10 cellular contexts compared by ENCODE assay signal in the genomic region with DNA sequence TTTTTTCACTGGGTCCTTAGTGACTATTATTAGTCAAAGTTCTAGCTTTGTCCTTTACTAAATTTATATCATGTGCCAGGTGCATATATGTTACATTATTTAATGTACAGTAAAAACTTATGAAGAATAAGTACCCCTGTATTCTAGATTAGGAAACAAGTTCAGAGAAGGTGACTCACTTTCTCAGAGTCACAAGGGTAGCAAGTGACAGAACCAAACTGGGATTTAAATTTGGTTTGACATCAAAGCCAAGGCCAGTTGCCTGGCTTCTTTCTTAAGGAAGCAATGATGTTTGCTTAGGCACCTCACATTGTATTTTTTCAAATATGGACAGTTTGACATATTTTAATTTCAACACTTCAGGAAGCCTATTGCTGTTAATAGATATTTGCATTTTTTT. TPM values are rescaled to one million over a fixed set of nuclear protein-coding genes. Genes with fewer than 3 reads are reported as not detected.
DNase-seq lines count a peak whose midpoint lies in the region; ATAC-seq and TF ChIP-seq lines count a peak whose summit lies in the region.
"Had no signal": no experiment of that assay in that cellular context is flagged by ENCODE, and none has a peak within 500 bp of the region (broad histone marks: within the 10 kb centered on the region; RNA-seq: fewer than 3 reads in every experiment).

No MANE protein-coding gene starts in this region.

- peaks cover 27% of the 10 kb centered on the region for H3K36me3 ChIP-seq in CD4-positive, CD25-positive, alpha-beta regulatory T cell (ENCODE audit: control insufficient read depth, insufficient read depth, low read length)
- H3K36me3 ChIP-seq in mesenchymal stem cell (ENCODE audit: control insufficient read depth in 1 of 2, insufficient read depth in 2 of 2, low read depth in 1 of 2, low read length in 2 of 2): peaks cover 13 to 43% of the 10 kb centered on the region in 2 experiments
- peaks cover 17% of the 10 kb centered on the region for H3K36me3 ChIP-seq in BE2C
- H3K36me3 ChIP-seq in esophagus muscularis mucosa: peaks cover 12 to 47% (median 27%) of the 10 kb centered on the region in 4 donors

- no peaks in the 10 kb centered on the region for H3K27me3 Mint-ChIP-seq in CD4-positive, CD25-positive, alpha-beta regulatory T cell
- no peaks in the 10 kb centered on the region for H3K27me3 Mint-ChIP-seq in activated CD8-positive, alpha-beta T cell treated with anti-CD3 and anti-CD28 coated beads, Interleukin-2, amount 10 ng/mL, durations not matched to agents 7 days and 5 days (ENCODE audit: low read depth)

- TF ChIP-seq EP300 in esophagus muscularis mucosa (IDR thresholded peaks at IDR 0.05): no peak

- H3K18ac ChIP-seq in mesenchymal stem cell (ENCODE audit: low read depth in 1 of 2, low read length in 2 of 2): no peak overlapping the region

- H3K23ac ChIP-seq in mesenchymal stem cell (ENCODE audit: low read length in 2 of 2): no peak overlapping the region

- no peak overlapping the region for H2AK5ac ChIP-seq in mesenchymal stem cell (ENCODE audit: low read length, severe bottlenecking)

- peaks cover 21% of the 10 kb centered on the region for H3K36me3 Mint-ChIP-seq in CD4-positive, CD25-positive, alpha-beta regulatory T cell
- peaks cover 51% of the 10 kb centered on the region for H3K36me3 Mint-ChIP-seq in activated CD8-positive, alpha-beta T cell treated with anti-CD3 and anti-CD28 coated beads, Interleukin-2, amount 10 ng/mL, durations not matched to agents 7 days and 5 days (ENCODE audit: low read depth)

- H3K4me2 ChIP-seq in mesenchymal stem cell (ENCODE audit: low read length, poor library complexity, severe bottlenecking): no peak overlapping the region

- no peak overlapping the region for H4K8ac ChIP-seq in mesenchymal stem cell (ENCODE audit: low read length)

- peaks cover 0 to 2% (median 0%) of the 10 kb centered on the region in 7 donors for H3K9me3 Mint-ChIP-seq in CD4-positive, CD25-positive, alpha-beta regulatory T cell
- no peaks in the 10 kb centered on the region for H3K9me3 Mint-ChIP-seq in activated CD8-positive, alpha-beta T cell treated with anti-CD3 and anti-CD28 coated beads, Interleukin-2, amount 10 ng/mL, durations not matched to agents 7 days and 5 days (ENCODE audit: insufficient read depth)

- no peak for ATAC-seq in CD4-positive, CD25-positive, alpha-beta regulatory T cell (ENCODE audit: low read depth in 2 of 2)
- no peak for ATAC-seq in activated CD8-positive, alpha-beta T cell treated with anti-CD3 and anti-CD28 coated beads, Interleukin-2, amount 10 ng/mL, durations not matched to agents 7 days and 5 days
- no peak for ATAC-seq in HG03520 (IDR thresholded peaks at IDR 0.05; ENCODE audit: unreplicated experiment)

- no peak for TF ChIP-seq POLR2A in esophagus muscularis mucosa (IDR thresholded peaks at IDR 0.05; ENCODE audit: low read depth)

- no peak overlapping the region for H3K4ac ChIP-seq in mesenchymal stem cell (ENCODE audit: low read depth in 1 of 2, low read length in 2 of 2)

- intact Hi-C loops in esophagus muscularis mucosa (cut with DNase I): loop anchor here (10.0 kb wide), 1 partner anchor 312 kb away; the partner anchor contains the start of gene CTTNBP2

- CTCF ChIA-PET in activated CD8-positive, alpha-beta T cell treated with anti-CD3 and anti-CD28 coated beads, Interleukin-2, amount 10 ng/mL, durations not matched to agents 7 days and 5 days (lab: Charles Lee): interaction anchor here (1.8 to 2.5 kb wide), 2 partner anchors 9 to 11 kb away, joined by 6 to 7 read pairs; no protein-coding TSS in a partner anchor

- peaks cover 16% of the 10 kb centered on the region for H3K79me1 ChIP-seq in mesenchymal stem cell (replicated peaks; ENCODE audit: low read length, poor library complexity, severe bottlenecking)

- H3K27ac ChIP-seq in CD4-positive, CD25-positive, alpha-beta regulatory T cell (ENCODE audit: insufficient read depth, low read length, poor library complexity, severe bottlenecking): no peak overlapping the region
- H3K27ac ChIP-seq in mesenchymal stem cell (ENCODE audit: low read length, poor library complexity, severe bottlenecking) (no peak overlapping the region), esophagus muscularis mucosa (replicated peaks in 1 of 4) (no peak overlapping the region)

- POLR2A ChIA-PET in activated CD8-positive, alpha-beta T cell treated with anti-CD3 and anti-CD28 coated beads, Interleukin-2, amount 10 ng/mL, durations not matched to agents 7 days and 5 days (lab: Charles Lee): no interaction called here

- no peaks in the 10 kb centered on the region for H3K9me3 ChIP-seq in CD4-positive, CD25-positive, alpha-beta regulatory T cell (ENCODE audit: control insufficient read depth in 2 of 2, low read length in 2 of 2)
- H3K9me3 ChIP-seq in mesenchymal stem cell (ENCODE audit: control insufficient read depth, low read length): no peaks in the 10 kb centered on the region
- no peaks in the 10 kb centered on the region for H3K9me3 ChIP-seq in BE2C
- H3K9me3 ChIP-seq in esophagus muscularis mucosa: no peaks in the 10 kb centered on the region

- peak overlapping the region; percentile 89 to 98 (median 94) for H3K4me3 Mint-ChIP-seq in CD4-positive, CD25-positive, alpha-beta regulatory T cell
- peak overlapping the region; percentile 93 for H3K4me3 Mint-ChIP-seq in activated CD8-positive, alpha-beta T cell treated with anti-CD3 and anti-CD28 coated beads, Interleukin-2, amount 10 ng/mL, durations not matched to agents 7 days and 5 days

- no peak overlapping the region for H2BK15ac ChIP-seq in mesenchymal stem cell (ENCODE audit: low read depth, poor library complexity, severe bottlenecking)

- H3K4me1 Mint-ChIP-seq in CD4-positive, CD25-positive, alpha-beta regulatory T cell: peaks cover 34 to 56% (median 45%) of the 10 kb centered on the region in 4 donors
- H3K4me1 Mint-ChIP-seq in activated CD8-positive, alpha-beta T cell treated with anti-CD3 and anti-CD28 coated beads, Interleukin-2, amount 10 ng/mL, durations not matched to agents 7 days and 5 days (ENCODE audit: low read depth): peaks cover 34% of the 10 kb centered on the region

- no peak overlapping the region for H2BK5ac ChIP-seq in mesenchymal stem cell (ENCODE audit: low read depth, low read length, poor library complexity, severe bottlenecking)

- peak in 1 of 3 donors; percentile 14 for DNase-seq in CD4-positive, CD25-positive, alpha-beta regulatory T cell
- DNase-seq in HFF-Myc (ENCODE audit: extremely low read depth, low read depth): no peak
- no peak for DNase-seq in activated CD8-positive, alpha-beta T cell treated with anti-CD3 and anti-CD28 coated beads, Interleukin-2, amount 10 ng/mL, durations not matched to agents 7 days and 5 days
- peak; percentile 17 for DNase-seq in mesenchymal stem cell
- DNase-seq in BE2C: no peak
- DNase-seq in stimulated activated CD8-positive, alpha-beta memory T cell treated with anti-CD3 and anti-CD28 coated beads, Interleukin-4, amount 100 ng/mL, for 48 hours: no peak
- no peak for DNase-seq in esophagus muscularis mucosa (ENCODE audit: extremely low spot score)
- DNase-seq: activated CD4-positive, alpha-beta T cell treated with anti-CD3 and anti-CD28 coated beads, Interleukin-2, amount 50 U/mL, for 1 hour; islet precursor cell had no signal

- H3K9ac ChIP-seq in mesenchymal stem cell (ENCODE audit: low read length): peak overlapping the region; percentile 99

- no peak overlapping the region for H4K91ac ChIP-seq in mesenchymal stem cell (ENCODE audit: low read length)

- no peak overlapping the region for H2BK120ac ChIP-seq in mesenchymal stem cell (ENCODE audit: low read depth, low read length)

- H3K4me3 ChIP-seq in CD4-positive, CD25-positive, alpha-beta regulatory T cell (ENCODE audit: low read depth, low read length): peak overlapping the region; percentile 97
- H3K4me3 ChIP-seq in HFF-Myc (replicated peaks; ENCODE audit: low read depth, low read length) (peak overlapping the region; percentile 62; the same call in 1 of the 2 replicates), mesenchymal stem cell (ENCODE audit: insufficient read depth in 1 of 2, low read depth in 1 of 2, low read length in 2 of 2) (peak overlapping the region in 1 of 2 experiments; percentile 94), BE2C (ENCODE audit: low read depth, low read length) (no peak overlapping the region), esophagus muscularis mucosa (no peak overlapping the region)

- no peak overlapping the region for H2BK12ac ChIP-seq in mesenchymal stem cell (ENCODE audit: low read length in 2 of 2)

- peak overlapping the region in 1 of 3 donors; percentile 51 for H3K27ac Mint-ChIP-seq in CD4-positive, CD25-positive, alpha-beta regulatory T cell
- H3K27ac Mint-ChIP-seq in activated CD8-positive, alpha-beta T cell treated with anti-CD3 and anti-CD28 coated beads, Interleukin-2, amount 10 ng/mL, durations not matched to agents 7 days and 5 days: no peak overlapping the region

- H3K27me3 ChIP-seq in CD4-positive, CD25-positive, alpha-beta regulatory T cell (ENCODE audit: control insufficient read depth, insufficient read depth, low read length): no peaks in the 10 kb centered on the region
- no peaks in the 10 kb centered on the region for H3K27me3 ChIP-seq in mesenchymal stem cell (ENCODE audit: control insufficient read depth in 1 of 2, insufficient read depth in 1 of 2, low read length in 2 of 2)
- H3K27me3 ChIP-seq in BE2C: no peaks in the 10 kb centered on the region
- no peaks in the 10 kb centered on the region for H3K27me3 ChIP-seq in esophagus muscularis mucosa

- peaks cover 43% of the 10 kb centered on the region for H3K4me1 ChIP-seq in CD4-positive, CD25-positive, alpha-beta regulatory T cell (ENCODE audit: control insufficient read depth, insufficient read depth, low read length, poor library complexity, severe bottlenecking)
- H3K4me1 ChIP-seq in mesenchymal stem cell (ENCODE audit: control insufficient read depth, insufficient read depth, low read depth, low read length) (peaks cover 3% of the 10 kb centered on the region), BE2C (peaks cover 3% of the 10 kb centered on the region; the same call in 1 of the 2 replicates), esophagus muscularis mucosa (peaks cover 24 to 33% (median 31%) of the 10 kb centered on the region in 4 donors)

- H3K14ac ChIP-seq in mesenchymal stem cell (ENCODE audit: low read length in 2 of 2): no peak overlapping the region

- TF ChIP-seq CTCF in HFF-Myc (IDR thresholded peaks at IDR 0.05; ENCODE audit: low read depth, low read length, missing control alignments) (no peak), BE2C (IDR thresholded peaks at IDR 0.05; ENCODE audit: low read depth, low read length) (no peak), esophagus muscularis mucosa (IDR thresholded peaks at IDR 0.05) (no peak)

- no peak overlapping the region for H2AFZ ChIP-seq in mesenchymal stem cell (ENCODE audit: low read depth, low read length)

RNA-seq across cellular contexts. Expression of gene LSM8, which starts 2.5 kb away (rescaled TPM):
- total RNA-seq in CD4-positive, CD25-positive, alpha-beta regulatory T cell: 38.6 TPM
- 10 to 100 TPM; 41.5 to 62.7 (median 50.5) TPM for polyA plus RNA-seq in CD4-positive, CD25-positive, alpha-beta regulatory T cell
- 10 to 100 TPM; 52.3 to 54.4 TPM for total RNA-seq in activated CD8-positive, alpha-beta T cell treated with anti-CD3 and anti-CD28 coated beads, Interleukin-2, amount 10 ng/mL, durations not matched to agents 7 days and 5 days
- polyA plus RNA-seq in mesenchymal stem cell (2013, experiment 1 of 2): 41.2 TPM
- polyA plus RNA-seq in mesenchymal stem cell (2013, experiment 2 of 2): 43.4 TPM
- polyA plus RNA-seq in BE2C (2012; ENCODE audit: insufficient read depth, insufficient read length, low read depth): 19.9 TPM
- total RNA-seq in esophagus muscularis mucosa: 10 to 100 TPM; 22.1 to 28.1 (median 26.3) TPM

RNA-seq across cellular contexts. Expression of gene ANKRD7, which starts 38.0 kb away (rescaled TPM):
- total RNA-seq in CD4-positive, CD25-positive, alpha-beta regulatory T cell: not detected
- 1 to 10 TPM in 1 of 4 donors, under 1 TPM in 1, not detected in 2; 0.36 to 2.1 TPM for polyA plus RNA-seq in CD4-positive, CD25-positive, alpha-beta regulatory T cell
- total RNA-seq in activated CD8-positive, alpha-beta T cell treated with anti-CD3 and anti-CD28 coated beads, Interleukin-2, amount 10 ng/mL, durations not matched to agents 7 days and 5 days: under 1 TPM; 0.47 to 0.66 TPM
- not detected for polyA plus RNA-seq in mesenchymal stem cell (2013, experiment 1 of 2)
- not detected for polyA plus RNA-seq in mesenchymal stem cell (2013, experiment 2 of 2)
- polyA plus RNA-seq in BE2C (2012; ENCODE audit: insufficient read depth, insufficient read length, low read depth): 0.60 TPM
- 1 to 10 TPM in 1 of 4 donors, under 1 TPM in 3; 0.57 to 1.2 (median 0.90) TPM for total RNA-seq in esophagus muscularis mucosa

Comparison
In these comparisons a context has a peak if more than half of its experiments do, and no peak if none do; other contexts are left out.
1. H3K4me3 ChIP-seq: peak in CD4-positive, CD25-positive, alpha-beta regulatory T cell (single experiment) and HFF-Myc (single experiment); none in BE2C (single experiment) and esophagus muscularis mucosa (0 of 4).